ENCODE assay signal across 8 cellular contexts in genomic region chr3:51538459-51539290, GRCh38. TPM values are rescaled to one million over a fixed set of nuclear protein-coding genes. Genes with fewer than 3 reads are reported as not detected.
DNase-seq lines count a peak whose midpoint lies in the region; ATAC-seq and TF ChIP-seq lines count a peak whose summit lies in the region.

Gene RAD54L2, plus strand, starts transcription at chr3:51538719. Its CDS starts 51,702 bp downstream, at chr3:51590421.

- no peaks in the 10 kb centered on the region for H3K9me3 Mint-ChIP-seq in chondrocyte (ENCODE audit: low read depth)

- DNase-seq in NCI-H345 (lab: John Stamatoyannopoulos, UW) (peak; percentile 81), chondrocyte (ENCODE audit: low spot score) (peak; percentile 93), kidney glomerular epithelial cell (lab: John Stamatoyannopoulos, UW) (peak; percentile 53)
- peak; percentile 68 to 72 for DNase-seq in activated CD4-positive, alpha-beta T cell treated with anti-CD3 and anti-CD28 coated beads for 24 hours (ENCODE audit: low read depth in 2 of 2)
- peak; percentile 55 to 73 for DNase-seq in stimulated activated CD4-positive, alpha-beta T cell treated with anti-CD3 and anti-CD28 coated beads, Interleukin-15, amount 100 ng/mL, for 48 hours (ENCODE audit: low read depth in 2 of 2)

- no peaks in the 10 kb centered on the region; the same call in 1 of the 2 replicates for H3K27me3 ChIP-seq in ACC112 (ENCODE audit: insufficient read depth, low read length)

- peaks cover 46% of the 10 kb centered on the region for H3K79me2 ChIP-seq in ACC112 (ENCODE audit: control insufficient read depth, insufficient read depth, low read length, unreplicated experiment)

- TF ChIP-seq CTCF in chondrocyte (IDR thresholded peaks at IDR 0.05), result peak; percentile 64

- H3K36me3 Mint-ChIP-seq in chondrocyte (ENCODE audit: low read depth), result peaks cover 1% of the 10 kb centered on the region

- peaks cover 34% of the 10 kb centered on the region for H3K4me1 Mint-ChIP-seq in chondrocyte (ENCODE audit: low read depth)

- peak within 1 kb of the TSS; percentile 98 for H2AFZ ChIP-seq in ACC112 (ENCODE audit: low read length, unreplicated experiment)

- 0 out of 2 replicates have a peak, but pooled peaks cover 5% of the 10 kb centered on the region for H3K36me3 ChIP-seq in ACC112 (ENCODE audit: insufficient read depth, low read length)

- H3K27ac ChIP-seq in ACC112 (ENCODE audit: low read depth, low read length), result peak within 1 kb of the TSS; percentile 87

- H3K4me3 Mint-ChIP-seq in chondrocyte (ENCODE audit: unreplicated experiment), result peak within 1 kb of the TSS; percentile 80

- no peaks in the 10 kb centered on the region for H3K27me3 Mint-ChIP-seq in chondrocyte (ENCODE audit: low read depth)

- peak within 1 kb of the TSS; percentile 79 for H3K4me3 ChIP-seq in ACC112 (ENCODE audit: low read depth, low read length)

- ATAC-seq in GM18511 (IDR thresholded peaks at IDR 0.05; ENCODE audit: unreplicated experiment) (peak; percentile 83), HG03039 (IDR thresholded peaks at IDR 0.05; ENCODE audit: unreplicated experiment) (peak; percentile 74)

- H3K27ac Mint-ChIP-seq in chondrocyte (ENCODE audit: unreplicated experiment), result peak within 1 kb of the TSS; percentile 92

- peaks cover 11% of the 10 kb centered on the region for H3K4me1 ChIP-seq in ACC112 (ENCODE audit: control insufficient read depth, insufficient read depth, low read length, unreplicated experiment)

RNA-seq across cellular contexts. Expression of gene RAD54L2, which starts in this region (rescaled TPM):
- 19.3 to 26.9 TPM (median 20.4 TPM) in 3 replicates for total RNA-seq in chondrocyte

Comparison
In these comparisons a context has a peak if more than half of its experiments do, and no peak if none do; other contexts are left out.
1. Peak in every context shown above with its lines: DNase-seq, ATAC-seq, H3K4me3 ChIP-seq and H3K27ac ChIP-seq.